Comparison of ENCODE assay signal across 24 cellular contexts in genomic region chr20:39233755-39234154, GRCh38.
"Had no signal": no experiment of that assay in that cellular context is flagged by ENCODE, and none has a peak within 500 bp of the region (broad histone marks: within the 10 kb centered on the region; RNA-seq: fewer than 3 reads in every experiment).

No MANE protein-coding gene starts in this region.

- H3K27me3 ChIP-seq: hepatocyte, pancreas, sigmoid colon, transverse colon, upper lobe of left lung, vagina had no signal

- H3K4me3 Mint-ChIP-seq: naive thymus-derived CD4-positive, alpha-beta T cell; natural killer cell treated with Interleukin-12 subunit alpha and Interleukin-12 subunit beta and Interleukin-15 and Interleukin-18, amount 100 ng/mL, for 72 hours; stimulated activated memory B cell treated with anti-CD40 and anti-IgM and Interleukin-4, amounts not matched to agents 10 μg/mL and 1 μg/mL and 100 μg/mL, for 72 hours; stimulated activated naive CD8-positive, alpha-beta T cell treated with anti-CD3 and anti-CD28 coated beads, Interleukin-15, amount 100 ng/mL, for 72 hours had no signal

- H3K27me3 Mint-ChIP-seq: stimulated activated naive CD8-positive, alpha-beta T cell treated with anti-CD3 and anti-CD28 coated beads, Interleukin-15, amount 100 ng/mL, for 72 hours had no signal

- H3K36me3 ChIP-seq: left ventricle myocardium inferior, pancreas, sigmoid colon, spleen, transverse colon, upper lobe of left lung, vagina had no signal

- DNase-seq: kidney; left colon; left ventricle myocardium inferior; midbrain; mucosa of descending colon; naive thymus-derived CD4-positive, alpha-beta T cell; pancreas; psoas muscle; sigmoid colon; small intestine; spleen; stimulated activated CD4-positive, alpha-beta T cell treated with anti-CD3 and anti-CD28 coated beads, Interleukin-2, amount 100 ng/mL, for 48 hours; stimulated activated CD4-positive, alpha-beta T cell treated with anti-CD3 and anti-CD28 coated beads, Interleukin-4, amount 100 ng/mL, for 4 hours; stimulated activated CD8-positive, alpha-beta memory T cell treated with anti-CD3 and anti-CD28 coated beads, Interleukin-4, amount 100 ng/mL, for 48 hours; stimulated activated naive CD4-positive, alpha-beta T cell treated with Interleukin-2 at 50 U/mL for 16 hours; stimulated activated naive CD8-positive, alpha-beta T cell treated with anti-CD3 and anti-CD28 coated beads, Interleukin-15, amount 100 ng/mL, for 72 hours; substantia nigra; transverse colon; upper lobe of left lung had no signal

- H3K9me3 ChIP-seq: left ventricle myocardium inferior, mucosa of descending colon, pancreas, psoas muscle, sigmoid colon, spleen, transverse colon, upper lobe of left lung, vagina had no signal

- H3K27ac ChIP-seq: hepatocyte, left ventricle myocardium inferior, pancreas, psoas muscle, sigmoid colon, spleen, transverse colon, upper lobe of left lung, vagina had no signal

- H3K4me3 ChIP-seq: hepatocyte, left ventricle myocardium inferior, lung, mucosa of descending colon, pancreas, psoas muscle, sigmoid colon, spleen, transverse colon, upper lobe of left lung, vagina had no signal

- H3K4me1 Mint-ChIP-seq: naive thymus-derived CD4-positive, alpha-beta T cell; stimulated activated memory B cell treated with anti-CD40 and anti-IgM and Interleukin-4, amounts not matched to agents 10 μg/mL and 1 μg/mL and 100 μg/mL, for 72 hours; stimulated activated naive CD8-positive, alpha-beta T cell treated with anti-CD3 and anti-CD28 coated beads, Interleukin-15, amount 100 ng/mL, for 72 hours had no signal

- FAIRE-seq: kidney, pancreas, small intestine had no signal

- H3K9me3 Mint-ChIP-seq: natural killer cell treated with Interleukin-12 subunit alpha and Interleukin-12 subunit beta and Interleukin-15 and Interleukin-18, amount 100 ng/mL, for 72 hours; stimulated activated memory B cell treated with anti-CD40 and anti-IgM and Interleukin-4, amounts not matched to agents 10 μg/mL and 1 μg/mL and 100 μg/mL, for 72 hours; stimulated activated naive CD8-positive, alpha-beta T cell treated with anti-CD3 and anti-CD28 coated beads, Interleukin-15, amount 100 ng/mL, for 72 hours had no signal

- H3K4me1 ChIP-seq: left ventricle myocardium inferior, pancreas, psoas muscle, sigmoid colon, spleen, transverse colon, upper lobe of left lung, vagina had no signal

- ATAC-seq: left colon; mucosa of descending colon; naive thymus-derived CD4-positive, alpha-beta T cell; pancreas; psoas muscle; stimulated activated memory B cell treated with anti-CD40 and anti-IgM and Interleukin-4, amounts not matched to agents 10 μg/mL and 1 μg/mL and 100 μg/mL, for 72 hours; stimulated activated naive CD8-positive, alpha-beta T cell treated with anti-CD3 and anti-CD28 coated beads, Interleukin-15, amount 100 ng/mL, for 72 hours had no signal

- H3K36me3 Mint-ChIP-seq: natural killer cell treated with Interleukin-12 subunit alpha and Interleukin-12 subunit beta and Interleukin-15 and Interleukin-18, amount 100 ng/mL, for 72 hours; stimulated activated memory B cell treated with anti-CD40 and anti-IgM and Interleukin-4, amounts not matched to agents 10 μg/mL and 1 μg/mL and 100 μg/mL, for 72 hours had no signal

- H3K27ac Mint-ChIP-seq: naive thymus-derived CD4-positive, alpha-beta T cell; natural killer cell treated with Interleukin-12 subunit alpha and Interleukin-12 subunit beta and Interleukin-15 and Interleukin-18, amount 100 ng/mL, for 72 hours; stimulated activated memory B cell treated with anti-CD40 and anti-IgM and Interleukin-4, amounts not matched to agents 10 μg/mL and 1 μg/mL and 100 μg/mL, for 72 hours; stimulated activated naive CD8-positive, alpha-beta T cell treated with anti-CD3 and anti-CD28 coated beads, Interleukin-15, amount 100 ng/mL, for 72 hours had no signal
